ENCODE assay signal across 16 cellular contexts in the genomic region with DNA sequence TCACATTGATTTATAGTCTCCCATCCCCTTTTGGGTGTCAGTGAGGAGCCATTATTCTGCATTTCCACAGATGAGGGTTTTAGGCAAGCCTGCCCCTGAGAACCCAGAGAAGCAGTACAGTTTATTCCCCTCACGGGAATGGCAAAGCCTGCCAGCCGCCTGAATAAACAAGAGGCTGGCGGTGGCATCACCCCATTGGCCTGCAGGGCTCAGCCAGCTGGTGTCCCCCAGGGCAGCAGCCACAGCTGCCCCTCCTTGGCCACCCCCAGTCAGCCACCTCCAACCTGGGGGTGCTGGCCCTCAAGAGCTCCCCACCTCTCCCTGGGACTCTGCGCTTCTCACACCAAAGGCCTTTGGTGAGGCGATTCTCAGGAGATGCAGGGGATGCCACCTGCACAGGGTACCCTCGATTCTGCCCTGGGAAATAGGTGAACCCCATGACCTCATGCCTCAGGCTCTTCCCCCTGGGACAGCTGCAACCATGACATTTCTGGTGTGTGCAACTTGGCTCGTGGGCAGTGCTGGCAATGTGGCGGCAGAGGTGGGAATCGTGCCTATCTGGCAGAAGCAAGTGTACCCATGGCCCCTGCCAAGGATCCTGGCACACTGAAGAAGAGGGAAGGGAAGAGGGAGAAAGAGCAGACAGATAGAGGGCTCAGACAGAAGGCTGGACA. TPM values are rescaled to one million over a fixed set of nuclear protein-coding genes. Genes with fewer than 3 reads are reported as not detected.
DNase-seq lines count a peak whose midpoint lies in the region; ATAC-seq and TF ChIP-seq lines count a peak whose summit lies in the region.
"Had no signal": no experiment of that assay in that cellular context is flagged by ENCODE, and none has a peak within 500 bp of the region (broad histone marks: within the 10 kb centered on the region; RNA-seq: fewer than 3 reads in every experiment).

No MANE protein-coding gene starts in this region.

- peak; percentile 76 for ATAC-seq in left lobe of liver
- ATAC-seq in thoracic aorta (ENCODE audit: insufficient number of reproducible peaks, low FRiP score, low read depth) = no peak
- ATAC-seq: HCT116 had no signal

- TF ChIP-seq CTCF in coronary artery (IDR thresholded peaks at IDR 0.05) (no peak), thoracic aorta (IDR thresholded peaks at IDR 0.05) (no peak)

- no peaks in the 10 kb centered on the region for H3K27me3 ChIP-seq in thoracic aorta (replicated peaks; ENCODE audit: insufficient read depth)
- H3K27me3 ChIP-seq: BLaER1 treated with 17β-estradiol and CSF1 and Interleukin-3, amounts not matched to agents 10 nM and 100 nM had no signal

- H3K36me3 ChIP-seq in thoracic aorta = peaks cover 8% of the 10 kb centered on the region

- DNase-seq in DMS 273 (lab: John Stamatoyannopoulos, UW; ENCODE audit: unreplicated experiment) (peak; percentile 35), DMS 273 treated with DMSO at 0.1 percent for 48 hours (lab: John Stamatoyannopoulos, UW) (no peak), coronary artery (ENCODE audit: low spot score) (no peak), left lobe of liver (ENCODE audit: low spot score) (peak; percentile 50), thoracic aorta (ENCODE audit: low spot score) (no peak), Ammon's horn (ENCODE audit: low spot score) (no peak), NCI-H82 treated with DMSO at 0.1 percent for 48 hours (lab: John Stamatoyannopoulos, UW; ENCODE audit: unreplicated experiment) (no peak), ecto neural progenitor cell (ENCODE audit: low spot score) (no peak)
- DNase-seq: DMS53, MV-4-11, NCI-H1417 treated with DMSO at 0.1 percent for 48 hours, NCI-H2029, NCI-H526 treated with DMSO at 0.1 percent for 48 hours had no signal

- peak overlapping the region; percentile 58 to 62 for H3K27ac ChIP-seq in coronary artery
- peak overlapping the region; percentile 15 to 42 for H3K27ac ChIP-seq in thoracic aorta
- H3K27ac ChIP-seq: 22Rv1; BLaER1 treated with 17β-estradiol and CSF1 and Interleukin-3, amounts not matched to agents 10 nM and 100 nM had no signal

- H3K4me3 ChIP-seq in coronary artery (no peak overlapping the region), thoracic aorta (no peak overlapping the region)
- H3K4me3 ChIP-seq: BLaER1 treated with 17β-estradiol and CSF1 and Interleukin-3, amounts not matched to agents 10 nM and 100 nM had no signal

- H3K9me3 ChIP-seq in thoracic aorta = no peaks in the 10 kb centered on the region

- H3K4me1 ChIP-seq in thoracic aorta (ENCODE audit: control insufficient read depth in 1 of 2, low read depth in 2 of 2) = peaks cover 10 to 50% of the 10 kb centered on the region in 2 donors

RNA-seq across cellular contexts. Expression of a gene that starts 14.0 kb away (rescaled TPM):
- total RNA-seq in left lobe of liver (0.48 TPM), thoracic aorta (10 to 100 TPM; 32.2 to 46.6 TPM)

RNA-seq across cellular contexts. Expression of a gene that starts 59.9 kb away (rescaled TPM):
- total RNA-seq in left lobe of liver = 17.4 TPM
- 10 to 100 TPM in 1 of 2 donors, 1 to 10 TPM in 1; 6.3 to 12.2 TPM for total RNA-seq in thoracic aorta

Comparison
In these comparisons a context has a peak if more than half of its experiments do, and no peak if none do; other contexts are left out.
1. DNase-seq: peak in DMS 273 (single experiment) and left lobe of liver (single experiment); none in DMS 273 treated with DMSO at 0.1 percent for 48 hours (single experiment), coronary artery (single experiment), thoracic aorta (single experiment), Ammon's horn (single experiment), NCI-H82 treated with DMSO at 0.1 percent for 48 hours (single experiment) and ecto neural progenitor cell (single experiment).
2. RNA of a gene that starts 14.0 kb away (total RNA-seq): 32.2 to 46.6 TPM in thoracic aorta; 0.48 TPM in left lobe of liver (single experiment); every median in the first group is over 10 times any median in the second.